In the genomic region with DNA sequence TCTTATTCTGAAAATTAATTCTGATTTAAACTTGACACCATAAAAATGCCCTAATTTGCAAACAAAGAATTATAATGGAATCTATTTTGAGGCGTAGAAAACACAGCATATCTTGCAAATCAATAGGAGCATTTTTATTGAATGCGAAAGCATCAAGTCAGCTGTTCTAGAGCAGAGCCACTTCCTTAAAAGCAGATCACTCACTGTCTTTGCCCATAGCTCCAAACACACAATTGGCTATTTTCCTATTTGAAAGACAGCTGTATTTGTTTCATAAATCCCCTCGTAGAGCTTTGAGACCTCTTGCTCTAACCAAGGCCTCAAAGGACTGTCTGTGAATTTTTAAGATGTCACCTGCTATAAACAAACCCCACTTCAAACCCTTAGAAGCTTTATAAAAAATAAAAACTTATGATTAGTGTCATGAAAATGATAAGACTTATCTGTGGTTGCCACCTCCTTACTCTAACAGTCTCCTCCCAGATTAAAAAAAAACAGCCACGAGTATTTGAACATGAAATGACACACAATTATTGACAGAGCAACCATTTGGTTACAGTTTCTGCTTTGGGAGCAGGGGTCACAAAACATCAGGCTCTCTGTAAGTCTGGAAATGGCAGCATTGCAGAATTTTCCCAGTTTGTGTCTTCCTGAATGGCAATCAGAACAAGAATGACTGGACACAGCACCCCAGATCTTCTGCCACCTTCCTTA, we compare ENCODE assay signal across 19 cellular contexts.
"Had no signal": no experiment of that assay in that cellular context is flagged by ENCODE, and none has a peak within 500 bp of the region (broad histone marks: within the 10 kb centered on the region; RNA-seq: fewer than 3 reads in every experiment).

No MANE protein-coding gene starts in this region.

- H3K9me3 ChIP-seq: left lung, right lobe of liver, testis had no signal

- H3K4me3 ChIP-seq: left lung, right lobe of liver, testis had no signal

- H3K27ac ChIP-seq: foreskin keratinocyte, left lung, right lobe of liver, testis had no signal

- H3K27me3 ChIP-seq: foreskin keratinocyte, left lung, right lobe of liver, testis had no signal

- H3K36me3 ChIP-seq: left lung, right lobe of liver had no signal

- DNase-seq: activated B cell treated with CpG ODN at 0.5 μM for 24 hours; activated CD4-positive, alpha-beta memory T cell treated with anti-CD3 and anti-CD28 coated beads, Interleukin-2, amount 10 ng/mL, durations not matched to agents 7 days and 5 days; activated CD4-positive, alpha-beta T cell treated with anti-CD3 and anti-CD28 coated beads for 48 hours; activated CD8-positive, alpha-beta memory T cell treated with anti-CD3 and anti-CD28 coated beads, Interleukin-2, amount 10 ng/mL, durations not matched to agents 7 days and 5 days; activated naive CD4-positive, alpha-beta T cell; activated naive CD8-positive, alpha-beta T cell treated with anti-CD3 and anti-CD28 coated beads for 36 hours; amniotic stem cell; dermis blood vessel endothelial cell; effector memory CD8-positive, alpha-beta T cell; foreskin keratinocyte; glutamatergic neuron; hypothalamus; islet precursor cell; left lung; naive thymus-derived CD8-positive, alpha-beta T cell; right lobe of liver; stimulated activated CD4-positive, alpha-beta T cell treated with anti-CD3 and anti-CD28 coated beads, Interleukin-4, amount 100 ng/mL, for 24 hours; T-helper 2 cell; testis had no signal

- H3K4me1 ChIP-seq: foreskin keratinocyte, left lung, testis had no signal
